Comparison of ENCODE assay signal across 8 cellular contexts in genomic region chr7:12211054-12212050, GRCh38. TPM values are rescaled to one million over a fixed set of nuclear protein-coding genes. Genes with fewer than 3 reads are reported as not detected.
A peak's percentile ranks its signal among the peaks of the same experiment; 100 is the strongest.
DNase-seq lines count a peak whose midpoint lies in the region; ATAC-seq and TF ChIP-seq lines count a peak whose summit lies in the region.

Gene TMEM106B (plus strand): TSS chr7:12211294. CDS start chr7:12214811, 3,517 bp downstream.

- peak; percentile 34 for TF ChIP-seq CTCF in endodermal cell (conservative IDR thresholded peaks at IDR 0.05)

- no peak within 1 kb of the TSS for H4K8ac ChIP-seq in mesendoderm (ENCODE audit: low read depth, low read length)

- H3K9ac ChIP-seq in endodermal cell (ENCODE audit: extremely low read depth, low read length, poor library complexity, severe bottlenecking) (peak within 1 kb of the TSS; percentile 91), mesendoderm (ENCODE audit: low read length) (peak within 1 kb of the TSS; percentile 89)

- no peaks in the 10 kb centered on the region for H3K79me1 ChIP-seq in mesendoderm (ENCODE audit: low read length)

- no peak within 1 kb of the TSS for H2BK120ac ChIP-seq in mesendoderm (ENCODE audit: low read depth, low read length)

- H3K18ac ChIP-seq in mesendoderm (ENCODE audit: low read length) = peak within 1 kb of the TSS; percentile 92

- H3K27me3 Mint-ChIP-seq in endodermal cell (ENCODE audit: insufficient read depth) = no peaks in the 10 kb centered on the region

- H3K27ac ChIP-seq in endodermal cell (ENCODE audit: low read depth, low read length) (peak within 1 kb of the TSS; percentile 86), mesendoderm (ENCODE audit: low read depth, low read length) (peak within 1 kb of the TSS; percentile 95)

- H3K4me3 Mint-ChIP-seq in endodermal cell = peak within 1 kb of the TSS; percentile 72

- peak; percentile 96 for ATAC-seq in GM21360 (IDR thresholded peaks at IDR 0.05; ENCODE audit: unreplicated experiment)

- H4K5ac ChIP-seq in mesendoderm (ENCODE audit: low read length) = no peak within 1 kb of the TSS

- peak within 1 kb of the TSS; percentile 94 for H3K27ac Mint-ChIP-seq in endodermal cell

- H2BK5ac ChIP-seq in mesendoderm (ENCODE audit: low read length) = peak within 1 kb of the TSS; percentile 80

- H3K27me3 ChIP-seq in endodermal cell (ENCODE audit: control insufficient read depth, insufficient read depth, low read length, poor library complexity, severe bottlenecking) (no peaks in the 10 kb centered on the region), mesendoderm (ENCODE audit: insufficient read depth, low read length, poor library complexity) (no peaks in the 10 kb centered on the region)

- no peaks in the 10 kb centered on the region for H3K9me3 ChIP-seq in endodermal cell (ENCODE audit: control insufficient read depth, low read length)

- H3K4me2 ChIP-seq in mesendoderm (ENCODE audit: low read length) = peak within 1 kb of the TSS; percentile 91

- 1 to 4% methylated on average over 16 to 66 of the region's 66 CpGs for WGBS in endodermal cell (ENCODE audit: insufficient coverage in 1 of 2, insufficient read length in 1 of 2), 2 experiments
- no CpG with 5 or more reads among the region's 66 CpGs for WGBS in mesendoderm (ENCODE audit: extremely low coverage, insufficient coverage, low lambda C conversion rate)

- no peak within 1 kb of the TSS for H3K4ac ChIP-seq in mesendoderm (ENCODE audit: low read depth, low read length)

- H3K56ac ChIP-seq in mesendoderm (ENCODE audit: low read length) = peak within 1 kb of the TSS; percentile 89

- no peak within 1 kb of the TSS for H2BK15ac ChIP-seq in mesendoderm (replicated peaks; ENCODE audit: low read depth)

- peaks cover 10% of the 10 kb centered on the region for H3K4me1 Mint-ChIP-seq in endodermal cell

- no peaks in the 10 kb centered on the region for H3K9me3 Mint-ChIP-seq in endodermal cell

- H3K36me3 Mint-ChIP-seq in endodermal cell (ENCODE audit: low read depth) = peaks cover 4% of the 10 kb centered on the region

- H3K4me1 ChIP-seq in endodermal cell (ENCODE audit: control insufficient read depth, insufficient read depth, low read length) (peaks cover 4% of the 10 kb centered on the region), mesendoderm (ENCODE audit: control insufficient read depth, low read depth, low read length) (no peaks in the 10 kb centered on the region)

- DNase-seq in COR-L47 (lab: John Stamatoyannopoulos, UW) (peak; percentile 96), HT1080 (ENCODE audit: low read depth) (peak; percentile 94), NOMO-1 (lab: John Stamatoyannopoulos, UW; ENCODE audit: unreplicated experiment in 2 of 2) (peak; percentile 84 to 91), endodermal cell (peak; percentile 98), mesendoderm (peak; percentile 97)
- DNase-seq in activated CD8-positive, alpha-beta memory T cell treated with anti-CD3 and anti-CD28 coated beads, Interleukin-2, amount 50 U/mL, for 1 hour (ENCODE audit: extremely low read depth) = peak; percentile 96
- peak; percentile 89 for DNase-seq in stimulated activated CD8-positive, alpha-beta memory T cell treated with anti-CD3 and anti-CD28 coated beads, Interleukin-15, amount 100 ng/mL, for 1 hour (ENCODE audit: low read depth)

- H3K36me3 ChIP-seq in endodermal cell (ENCODE audit: control insufficient read depth, insufficient read depth, low read length) (peaks cover 14% of the 10 kb centered on the region), mesendoderm (ENCODE audit: control insufficient read depth, insufficient read depth, low read length) (no peaks in the 10 kb centered on the region)

- H3K79me2 ChIP-seq in mesendoderm (ENCODE audit: control insufficient read depth, insufficient read depth, low read length) = no peaks in the 10 kb centered on the region

- H2AK5ac ChIP-seq in mesendoderm (ENCODE audit: low read length) = no peak within 1 kb of the TSS

- H3K23ac ChIP-seq in mesendoderm (ENCODE audit: low read length) = peak within 1 kb of the TSS; percentile 76

- H3K4me3 ChIP-seq in endodermal cell (ENCODE audit: low read length) (peak within 1 kb of the TSS; percentile 94), mesendoderm (ENCODE audit: low read length) (peak within 1 kb of the TSS; percentile 73)

RNA-seq across cellular contexts. Expression of gene TMEM106B, which starts in this region (rescaled TPM):
- 27.5 and 27.9 TPM in 2 replicates for total RNA-seq in HT1080 (2014; rRNA removed; shearing (Covaris generic))
- polyA plus RNA-seq in HT1080 (2015; cell fraction: cytosol; rRNA removed) = 50.4 and 57.2 TPM in 2 replicates
- polyA plus RNA-seq in HT1080 (2015; cell fraction: nucleus; rRNA removed) = 41.2 and 48.7 TPM in 2 replicates
- total RNA-seq in endodermal cell = 10 to 100 TPM; 40.3 to 59.6 TPM
- polyA plus RNA-seq in endodermal cell (2013, experiment 1 of 2) = 64.6 TPM
- polyA plus RNA-seq in endodermal cell (2013, experiment 2 of 2) = 62.1 TPM
- polyA plus RNA-seq in mesendoderm (2013, experiment 1 of 2) = 21.7 TPM
- polyA plus RNA-seq in mesendoderm (2013, experiment 2 of 2) = 22.7 TPM

Comparison
In these comparisons a context has a peak if more than half of its experiments do, and no peak if none do; other contexts are left out.
1. Peak in every context shown above with its lines: DNase-seq, ATAC-seq, H3K4me3 ChIP-seq and H3K27ac ChIP-seq.